28 cellular contexts compared by ENCODE assay signal in the genomic region with DNA sequence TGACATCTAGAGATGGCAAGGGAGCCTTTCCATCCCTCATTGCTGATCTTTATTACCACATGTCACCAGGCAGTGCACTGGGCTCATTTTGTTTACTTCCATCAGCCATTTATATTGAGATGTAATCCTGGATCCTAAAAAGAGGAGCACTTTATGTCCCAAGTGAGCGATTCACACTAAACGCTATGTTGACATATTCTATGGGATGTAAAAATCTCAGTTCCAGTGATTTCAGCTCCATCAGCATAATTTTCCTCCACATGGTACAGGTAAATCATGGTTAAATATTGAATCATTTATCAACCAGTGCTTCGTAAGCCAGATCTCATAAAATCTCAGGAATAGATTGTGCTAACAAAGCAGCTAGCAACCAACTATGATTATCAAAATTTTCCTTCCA.
DNase-seq lines count a peak whose midpoint lies in the region; ATAC-seq, FAIRE-seq and TF ChIP-seq lines count a peak whose summit lies in the region.
"Had no signal": no experiment of that assay in that cellular context is flagged by ENCODE, and none has a peak within 500 bp of the region (broad histone marks: within the 10 kb centered on the region; RNA-seq: fewer than 3 reads in every experiment).

No MANE protein-coding gene starts in this region.

- H3K4me2 ChIP-seq in A549, result no peak overlapping the region
- H3K4me2 ChIP-seq in K562 (ENCODE audit: insufficient read depth, low read length), result no peak overlapping the region
- H3K4me2 ChIP-seq in mesendoderm (ENCODE audit: low read length), result no peak overlapping the region
- H3K4me2 ChIP-seq: BLaER1 treated with 17β-estradiol and CSF1 and Interleukin-3, amounts not matched to agents 10 nM and 100 nM had no signal

- no peaks in the 10 kb centered on the region for H3K79me1 ChIP-seq in mesendoderm (ENCODE audit: low read length)

- no peak for ATAC-seq in A549
- no peak for ATAC-seq in K562
- ATAC-seq in activated CD8-positive, alpha-beta T cell treated with anti-CD3 and anti-CD28 coated beads, Interleukin-2, amount 10 ng/mL, durations not matched to agents 7 days and 5 days, result no peak
- ATAC-seq: CD8-positive, alpha-beta T cell; GM12878 had no signal

- in situ Hi-C loops in K562 (cut with MboI), result no loop called here

- no peaks in the 10 kb centered on the region for H3K79me2 ChIP-seq in K562 (ENCODE audit: control insufficient read depth, insufficient read depth, low read length)
- no peaks in the 10 kb centered on the region for H3K79me2 ChIP-seq in mesendoderm (ENCODE audit: control insufficient read depth, insufficient read depth, low read length)

- no peak for TF ChIP-seq EP300 in A549 (IDR thresholded peaks at IDR 0.05)
- TF ChIP-seq EP300 in K562 (IDR thresholded peaks at IDR 0.05; ENCODE audit: low read length), result no peak

- H2BK120ac ChIP-seq in mesendoderm (ENCODE audit: low read depth, low read length), result peak overlapping the region; percentile 28

- H3K4me3 ChIP-seq in A549 (no peak overlapping the region), K562 (no peak overlapping the region), mesendoderm (ENCODE audit: low read length) (no peak overlapping the region)
- H3K4me3 ChIP-seq: BLaER1 treated with 17β-estradiol and CSF1 and Interleukin-3, amounts not matched to agents 10 nM and 100 nM; GM12878 had no signal

- H3K18ac ChIP-seq in mesendoderm (ENCODE audit: low read length), result no peak overlapping the region

- no peak overlapping the region for H2AK5ac ChIP-seq in mesendoderm (ENCODE audit: low read length)

- H3K9me3 ChIP-seq in A549 (no peaks in the 10 kb centered on the region), K562 (replicated peaks; ENCODE audit: control insufficient read depth, insufficient read depth, low read depth, low read length) (no peaks in the 10 kb centered on the region; the same call in 1 of the 2 replicates)
- H3K9me3 ChIP-seq: BLaER1 treated with 17β-estradiol and CSF1 and Interleukin-3, amounts not matched to agents 10 nM and 100 nM; Caco-2 had no signal

- no peaks in the 10 kb centered on the region for H3K27me3 Mint-ChIP-seq in activated CD8-positive, alpha-beta T cell treated with anti-CD3 and anti-CD28 coated beads, Interleukin-2, amount 10 ng/mL, durations not matched to agents 7 days and 5 days (ENCODE audit: low read depth)
- no peaks in the 10 kb centered on the region for H3K27me3 Mint-ChIP-seq in progenitor cell of endocrine pancreas
- H3K27me3 Mint-ChIP-seq: B cell; CD4-positive, alpha-beta T cell had no signal

- TF ChIP-seq RAD21 in A549 (conservative IDR thresholded peaks at IDR 0.05 in 1 of 2, IDR thresholded peaks at IDR 0.05 in 1 of 2) (no peak), K562 (CRISPR knock-in tag; conservative IDR thresholded peaks at IDR 0.05 in 1 of 2, IDR thresholded peaks at IDR 0.05 in 1 of 2) (no peak)

- TF ChIP-seq POLR2A in A549 (IDR thresholded peaks at IDR 0.05; ENCODE audit: low read length) (no peak), K562 (conservative IDR thresholded peaks at IDR 0.05) (no peak)

- CTCF ChIA-PET in A549 (lab: Yijun Ruan, JAX) (no interaction called here), K562 (lab: Yijun Ruan, JAX; ENCODE audit: low intra/inter-chr PET ratio) (no interaction called here)
- CTCF ChIA-PET in activated CD8-positive, alpha-beta T cell treated with anti-CD3 and anti-CD28 coated beads, Interleukin-2, amount 10 ng/mL, durations not matched to agents 7 days and 5 days (lab: Charles Lee), result no interaction called here

- H3K9me1 ChIP-seq in K562 (ENCODE audit: control insufficient read depth, insufficient read depth, low read length), result no peaks in the 10 kb centered on the region

- no peaks in the 10 kb centered on the region for H3K9me3 Mint-ChIP-seq in activated CD8-positive, alpha-beta T cell treated with anti-CD3 and anti-CD28 coated beads, Interleukin-2, amount 10 ng/mL, durations not matched to agents 7 days and 5 days (ENCODE audit: insufficient read depth)
- peaks cover 1% of the 10 kb centered on the region for H3K9me3 Mint-ChIP-seq in progenitor cell of endocrine pancreas (ENCODE audit: low read depth)
- H3K9me3 Mint-ChIP-seq: CD8-positive, alpha-beta T cell had no signal

- no peak overlapping the region for H2AFZ ChIP-seq in K562 (ENCODE audit: low read depth, low read length)

- WGBS in A549 (ENCODE audit: missing lambda C conversion rate), result 24% methylated on average over 3 of the region's 3 CpGs
- WGBS in K562 (ENCODE audit: insufficient coverage, low coverage, missing lambda C conversion rate), result 5% methylated on average over 3 of the region's 3 CpGs
- WGBS in mesendoderm (ENCODE audit: extremely low coverage, insufficient coverage, low lambda C conversion rate), result no CpG with 5 or more reads among the region's 3 CpGs

- H4K5ac ChIP-seq in mesendoderm (ENCODE audit: low read length), result no peak overlapping the region

- H3K9ac ChIP-seq in K562 (ENCODE audit: insufficient read depth in 1 of 2, low read depth in 2 of 2, low read length in 2 of 2) (no peak overlapping the region), mesendoderm (ENCODE audit: low read length) (no peak overlapping the region)
- H3K9ac ChIP-seq: BLaER1 treated with 17β-estradiol and CSF1 and Interleukin-3, amounts not matched to agents 10 nM and 100 nM had no signal

- FAIRE-seq in A549 (lab: Jason Lieb, UNC), result no peak
- FAIRE-seq in D721Med (lab: Jason Lieb, UNC), result peak; percentile 71
- FAIRE-seq in K562 (lab: Jason Lieb, UNC), result no peak
- FAIRE-seq: A204.1, GM12878, GM12892, GM18507 had no signal

- H3K4ac ChIP-seq in mesendoderm (ENCODE audit: low read depth, low read length), result no peak overlapping the region

- H3K56ac ChIP-seq in mesendoderm (ENCODE audit: low read length), result no peak overlapping the region

- H3K27ac Mint-ChIP-seq in activated CD8-positive, alpha-beta T cell treated with anti-CD3 and anti-CD28 coated beads, Interleukin-2, amount 10 ng/mL, durations not matched to agents 7 days and 5 days, result no peak overlapping the region
- H3K27ac Mint-ChIP-seq in progenitor cell of endocrine pancreas, result no peak overlapping the region
- H3K27ac Mint-ChIP-seq: B cell; CD4-positive, alpha-beta T cell; CD8-positive, alpha-beta T cell had no signal

- H3K4me1 Mint-ChIP-seq in activated CD8-positive, alpha-beta T cell treated with anti-CD3 and anti-CD28 coated beads, Interleukin-2, amount 10 ng/mL, durations not matched to agents 7 days and 5 days (ENCODE audit: low read depth), result no peaks in the 10 kb centered on the region
- H3K4me1 Mint-ChIP-seq in progenitor cell of endocrine pancreas (ENCODE audit: low read depth), result no peaks in the 10 kb centered on the region
- H3K4me1 Mint-ChIP-seq: B cell had no signal

- H2BK5ac ChIP-seq in mesendoderm (ENCODE audit: low read length), result no peak overlapping the region

- H3K27me3 ChIP-seq in K562 (ENCODE audit: control insufficient read depth in 2 of 2, insufficient read depth in 2 of 2, low read length in 2 of 2) (no peaks in the 10 kb centered on the region), mesendoderm (ENCODE audit: insufficient read depth, low read length, poor library complexity) (no peaks in the 10 kb centered on the region)
- H3K27me3 ChIP-seq: BLaER1 treated with 17β-estradiol and CSF1 and Interleukin-3, amounts not matched to agents 10 nM and 100 nM had no signal

- BruUV-seq in K562 (replicated peaks; lab: Mats Ljungman, UMichigan), result no TSS peak

- H3K4me1 ChIP-seq in A549 (no peaks in the 10 kb centered on the region), K562 (replicated peaks in 1 of 2; ENCODE audit: control insufficient read depth in 2 of 2, insufficient read depth in 2 of 2, low read length in 2 of 2) (no peaks in the 10 kb centered on the region), mesendoderm (ENCODE audit: control insufficient read depth, low read depth, low read length) (no peaks in the 10 kb centered on the region)
- H3K4me1 ChIP-seq: Caco-2 had no signal

- DNase-seq in A549 (ENCODE audit: low read depth in 1 of 2, low spot score in 1 of 2) (no peak), D721Med (ENCODE audit: insufficient read length, low spot score) (no peak), K562 (ENCODE audit: extremely low read depth in 1 of 4, low spot score in 3 of 4) (no peak), mesendoderm (no peak), progenitor cell of endocrine pancreas (ENCODE audit: low spot score, unreplicated experiment) (no peak), SKM-1 treated with dmso at 0.1 percent for 144 hours (lab: John Stamatoyannopoulos, UW; ENCODE audit: unreplicated experiment) (no peak)
- no peak for DNase-seq in activated CD8-positive, alpha-beta T cell treated with anti-CD3 and anti-CD28 coated beads, Interleukin-2, amount 10 ng/mL, durations not matched to agents 7 days and 5 days
- no peak for DNase-seq in effector CD8-positive, alpha-beta T cell (lab: John Stamatoyannopoulos, UW)
- DNase-seq: 8988T; AML-193; Caco-2; Calu3; CD4-positive, alpha-beta T cell; CD8-positive, alpha-beta T cell; DMS 273 treated with DMSO at 0.1 percent for 48 hours; DMS153; DMS53; DMS79; DND-41; EL; GDM1 had no signal

- no peak overlapping the region for H2BK15ac ChIP-seq in mesendoderm (replicated peaks; ENCODE audit: low read depth)

- TF ChIP-seq CTCF in A549 (IDR thresholded peaks at IDR 0.05), result no peak
- TF ChIP-seq CTCF in D721Med (IDR thresholded peaks at IDR 0.05; ENCODE audit: insufficient read depth, missing control alignments), result no peak
- no peak for TF ChIP-seq CTCF in K562 (IDR thresholded peaks at IDR 0.05 in 2 of 3, conservative IDR thresholded peaks at IDR 0.05 in 1 of 3; ENCODE audit: insufficient read depth in 2 of 3, low read depth in 1 of 3, low read length in 3 of 3)
- TF ChIP-seq CTCF in progenitor cell of endocrine pancreas (IDR thresholded peaks at IDR 0.05; ENCODE audit: unreplicated experiment), result no peak

- intact Hi-C loops in K562 (cut with micrococcal nuclease), result no loop called here

- H4K20me1 ChIP-seq in K562 (replicated peaks; ENCODE audit: control insufficient read depth, insufficient read depth, low read length), result no peaks in the 10 kb centered on the region
- H4K20me1 ChIP-seq: BLaER1 treated with 17β-estradiol and CSF1 and Interleukin-3, amounts not matched to agents 10 nM and 100 nM had no signal

- no peak overlapping the region for H3K4me3 Mint-ChIP-seq in activated CD8-positive, alpha-beta T cell treated with anti-CD3 and anti-CD28 coated beads, Interleukin-2, amount 10 ng/mL, durations not matched to agents 7 days and 5 days
- no peak overlapping the region for H3K4me3 Mint-ChIP-seq in progenitor cell of endocrine pancreas (ENCODE audit: low read depth)
- H3K4me3 Mint-ChIP-seq: B cell; CD4-positive, alpha-beta T cell; CD8-positive, alpha-beta T cell had no signal

- POLR2A ChIA-PET in A549 (lab: Yijun Ruan, JAX) (no interaction called here), K562 (lab: Yijun Ruan, JAX) (no interaction called here)
- POLR2A ChIA-PET in activated CD8-positive, alpha-beta T cell treated with anti-CD3 and anti-CD28 coated beads, Interleukin-2, amount 10 ng/mL, durations not matched to agents 7 days and 5 days (lab: Charles Lee), result no interaction called here

- no peak overlapping the region for H4K8ac ChIP-seq in mesendoderm (ENCODE audit: low read depth, low read length)

- H3K23ac ChIP-seq in mesendoderm (ENCODE audit: low read length), result no peak overlapping the region

- no peaks in the 10 kb centered on the region for H3K36me3 ChIP-seq in K562 (ENCODE audit: control insufficient read depth, insufficient read depth, low read length)
- no peaks in the 10 kb centered on the region for H3K36me3 ChIP-seq in mesendoderm (ENCODE audit: control insufficient read depth, insufficient read depth, low read length)
- H3K36me3 ChIP-seq: BLaER1 treated with 17β-estradiol and CSF1 and Interleukin-3, amounts not matched to agents 10 nM and 100 nM had no signal

- no peaks in the 10 kb centered on the region for H3K36me3 Mint-ChIP-seq in activated CD8-positive, alpha-beta T cell treated with anti-CD3 and anti-CD28 coated beads, Interleukin-2, amount 10 ng/mL, durations not matched to agents 7 days and 5 days (ENCODE audit: low read depth)
- H3K36me3 Mint-ChIP-seq in progenitor cell of endocrine pancreas (ENCODE audit: insufficient read depth), result no peaks in the 10 kb centered on the region
- H3K36me3 Mint-ChIP-seq: CD8-positive, alpha-beta T cell had no signal

- H3K27ac ChIP-seq in A549 (no peak overlapping the region), K562 (ENCODE audit: extremely low read depth, low read depth, low read length) (no peak overlapping the region), mesendoderm (ENCODE audit: low read depth, low read length) (no peak overlapping the region)
- H3K27ac ChIP-seq: BLaER1 treated with 17β-estradiol and CSF1 and Interleukin-3, amounts not matched to agents 10 nM and 100 nM; C4-2B had no signal

Comparison
In these comparisons a context has a peak if more than half of its experiments do, and no peak if none do; other contexts are left out.
1. Of the 35 proteins assayed by ChIP-seq in both K562 and A549: peak only in K562: none; only in A549: MAFK; in both: none; in neither: 34.